Comparison of ENCODE assay signal across 34 cellular contexts in the genomic region with DNA sequence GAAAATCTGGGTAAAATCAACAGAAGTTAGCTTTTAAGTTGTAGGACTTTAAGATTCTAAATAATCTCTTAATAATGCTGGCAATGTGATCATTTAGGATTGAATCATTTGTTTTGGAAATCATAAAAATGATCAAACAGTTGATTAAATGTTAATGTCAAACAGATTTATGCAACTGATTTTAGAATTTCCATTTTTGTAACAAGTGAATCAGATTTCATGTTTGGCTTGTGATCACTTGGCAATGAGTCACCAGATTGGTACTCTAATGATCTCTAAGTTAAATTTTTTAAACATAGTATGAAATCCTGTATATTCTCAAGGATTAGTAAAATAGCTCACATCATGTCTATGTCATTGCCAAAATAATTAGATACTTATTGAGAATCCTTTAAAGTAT. TPM values are rescaled to one million over a fixed set of nuclear protein-coding genes. Genes with fewer than 3 reads are reported as not detected.
DNase-seq lines count a peak whose midpoint lies in the region; ATAC-seq and TF ChIP-seq lines count a peak whose summit lies in the region.
"Had no signal": no experiment of that assay in that cellular context is flagged by ENCODE, and none has a peak within 500 bp of the region (broad histone marks: within the 10 kb centered on the region; RNA-seq: fewer than 3 reads in every experiment).

No MANE protein-coding gene starts in this region.

- peak; percentile 44 for DNase-seq in GM23248
- no peak for DNase-seq in SK-N-SH
- peak; percentile 22 for DNase-seq in fibroblast of gingiva (ENCODE audit: low read depth)
- peak; percentile 16 for DNase-seq in putamen (ENCODE audit: low spot score)
- DNase-seq in T1000 (lab: John Stamatoyannopoulos, UW): no peak
- DNase-seq in stimulated activated effector memory CD8-positive, alpha-beta T cell treated with anti-CD3 and anti-CD28 coated beads, Interleukin-12 subunit alpha, Interleukin-12 subunit beta, amount 100 ng/mL, for 72 hours (ENCODE audit: low spot score in 2 of 2): no peak
- DNase-seq in activated T-cell treated with anti-CD3 and anti-CD28 coated beads, Interleukin-2, amount 50 U/mL, for 24 hours: no peak
- no peak for DNase-seq in activated CD4-positive, alpha-beta T cell treated with anti-CD3 and anti-CD28 coated beads, Interleukin-2, amount 50 U/mL, for 48 hours
- DNase-seq: activated B cell treated with CpG ODN at 0.5 μM for 24 hours; activated CD4-positive, alpha-beta T cell treated with anti-CD3 and anti-CD28 coated beads, Interleukin-2, amount 50 U/mL, for 1 hour; activated naive CD4-positive, alpha-beta T cell treated with anti-CD3 and anti-CD28 coated beads, Interleukin-2, amount 50 U/mL, for 16 hours; amygdala; CD4-positive, CD25-positive, alpha-beta regulatory T cell; central memory CD4-positive, alpha-beta T cell; esophagus squamous epithelium; heart left ventricle; Karpas-422; mesenchymal stem cell; NCI-H1048; NCI-H1694 treated with DMSO at 0.1 percent for 48 hours; NCI-H2171 treated with DMSO at 0.1 percent for 48 hours; NCI-H526; NK-92 treated with Interleukin-12 subunit alpha and Interleukin-12 subunit beta, amount 100 ng/mL, for 24 hours; SIG-M5; stimulated activated naive CD4-positive, alpha-beta T cell treated with Interleukin-2 at 50 U/mL for 16 hours; testis had no signal

- TF ChIP-seq CTCF in SK-N-SH (IDR thresholded peaks at IDR 0.05): no peak

- no peaks in the 10 kb centered on the region for H4K20me1 ChIP-seq in GM23248 (ENCODE audit: insufficient read depth)
- H4K20me1 ChIP-seq in SK-N-SH (ENCODE audit: insufficient read depth): no peaks in the 10 kb centered on the region

- H3K36me3 ChIP-seq in GM23248 (ENCODE audit: low read depth) (no peaks in the 10 kb centered on the region), SK-N-SH (replicated peaks in 1 of 2; ENCODE audit: control insufficient read depth in 1 of 2, insufficient read depth in 2 of 2, low read length in 1 of 2) (peaks cover 0 to 14% of the 10 kb centered on the region in 2 experiments)
- H3K36me3 ChIP-seq: esophagus squamous epithelium had no signal

- CTCF ChIA-PET in SK-N-SH (lab: Yijun Ruan, JAX): interaction anchor here (1.0 to 1.3 kb wide), 3 partner anchors 20 to 240 kb away, joined by 3 to 4 read pairs (median 3); no protein-coding TSS in a partner anchor

- H3K9me3 ChIP-seq in GM23248 (ENCODE audit: low read depth) (no peaks in the 10 kb centered on the region), SK-N-SH (no peaks in the 10 kb centered on the region)
- H3K9me3 ChIP-seq: esophagus squamous epithelium, heart left ventricle, testis had no signal

- H3K4me1 Mint-ChIP-seq in stimulated activated effector memory CD8-positive, alpha-beta T cell treated with anti-CD3 and anti-CD28 coated beads, Interleukin-12 subunit alpha, Interleukin-12 subunit beta, amount 100 ng/mL, for 72 hours: no peaks in the 10 kb centered on the region
- H3K4me1 Mint-ChIP-seq in activated T-cell treated with anti-CD3 and anti-CD28 coated beads, Interleukin-2, amount 50 U/mL, for 24 hours (ENCODE audit: low read depth): no peaks in the 10 kb centered on the region
- H3K4me1 Mint-ChIP-seq: activated B cell treated with CpG ODN at 0.5 μM for 24 hours; CD4-positive, CD25-positive, alpha-beta regulatory T cell; neural progenitor cell had no signal

- H3K27me3 ChIP-seq in GM23248 (replicated peaks; ENCODE audit: insufficient read depth): no peaks in the 10 kb centered on the region
- H3K27me3 ChIP-seq in SK-N-SH (ENCODE audit: insufficient read depth): no peaks in the 10 kb centered on the region
- H3K27me3 ChIP-seq: esophagus squamous epithelium, heart left ventricle, neural progenitor cell, testis had no signal

- H3K4me1 ChIP-seq in GM23248 (ENCODE audit: insufficient read depth) (peaks cover 9% of the 10 kb centered on the region), SK-N-SH (ENCODE audit: control insufficient read depth in 1 of 2, insufficient read depth in 2 of 2, low read depth in 1 of 2, low read length in 1 of 2) (no peaks in the 10 kb centered on the region; a peak in 1 of 4 replicates)
- H3K4me1 ChIP-seq: esophagus squamous epithelium, heart left ventricle, parathyroid adenoma, testis had no signal

- H3F3A ChIP-seq in GM23248 (ENCODE audit: insufficient read depth) (no peaks in the 10 kb centered on the region), SK-N-SH (replicated peaks; ENCODE audit: insufficient read depth) (no peaks in the 10 kb centered on the region)

- ATAC-seq in stimulated activated effector memory CD8-positive, alpha-beta T cell treated with anti-CD3 and anti-CD28 coated beads, Interleukin-12 subunit alpha, Interleukin-12 subunit beta, amount 100 ng/mL, for 72 hours: no peak
- ATAC-seq: GM12878, GM23338, heart left ventricle had no signal

- H3K9ac ChIP-seq in GM23248 (no peak overlapping the region), SK-N-SH (no peak overlapping the region)
- H3K9ac ChIP-seq: neural progenitor cell, parathyroid adenoma had no signal

- no peak overlapping the region for H3K27ac Mint-ChIP-seq in stimulated activated effector memory CD8-positive, alpha-beta T cell treated with anti-CD3 and anti-CD28 coated beads, Interleukin-12 subunit alpha, Interleukin-12 subunit beta, amount 100 ng/mL, for 72 hours
- no peak overlapping the region for H3K27ac Mint-ChIP-seq in activated T-cell treated with anti-CD3 and anti-CD28 coated beads, Interleukin-2, amount 50 U/mL, for 24 hours
- H3K27ac Mint-ChIP-seq: activated B cell treated with CpG ODN at 0.5 μM for 24 hours; activated T-helper 1 cell treated with anti-CD3 and anti-CD28 coated beads, Interleukin-12 subunit alpha, Interleukin-12 subunit beta, Interleukin-2, Interleukin-4 antibody, amounts not matched to agents 30 ng/mL and 10 ng/mL and 1 ng/mL, durations not matched to agents 14 hours and 24 hours and 36 hours; CD4-positive, CD25-positive, alpha-beta regulatory T cell; dendritic cell treated with granulocyte-macrophage colony-stimulating factor and Interleukin-4, amounts not matched to agents 40 ng/mL and 50 ng/mL, for 4 days; GM23338; neural progenitor cell had no signal

- H3K9me3 Mint-ChIP-seq in stimulated activated effector memory CD8-positive, alpha-beta T cell treated with anti-CD3 and anti-CD28 coated beads, Interleukin-12 subunit alpha, Interleukin-12 subunit beta, amount 100 ng/mL, for 72 hours: no peaks in the 10 kb centered on the region
- H3K9me3 Mint-ChIP-seq in activated T-cell treated with anti-CD3 and anti-CD28 coated beads, Interleukin-2, amount 50 U/mL, for 24 hours: no peaks in the 10 kb centered on the region
- H3K9me3 Mint-ChIP-seq: activated B cell treated with CpG ODN at 0.5 μM for 24 hours; activated T-helper 1 cell treated with anti-CD3 and anti-CD28 coated beads, Interleukin-12 subunit alpha, Interleukin-12 subunit beta, Interleukin-2, Interleukin-4 antibody, amounts not matched to agents 30 ng/mL and 10 ng/mL and 1 ng/mL, durations not matched to agents 14 hours and 24 hours and 36 hours; dendritic cell treated with granulocyte-macrophage colony-stimulating factor and Interleukin-4, amounts not matched to agents 40 ng/mL and 50 ng/mL, for 4 days; GM23338; neural progenitor cell had no signal

- POLR2A ChIA-PET in SK-N-SH (lab: Yijun Ruan, JAX): no interaction called here

- peak in 1 of 2 experiments; percentile 79; a peak in 2 of 4 replicates for TF ChIP-seq EP300 in SK-N-SH (IDR thresholded peaks at IDR 0.05; ENCODE audit: borderline replicate concordance in 1 of 2, low read depth in 1 of 2, low read length in 1 of 2)

- H3K4me3 ChIP-seq in GM23248 (no peak overlapping the region), SK-N-SH (ENCODE audit: low read depth in 2 of 2, low read length in 1 of 2) (no peak overlapping the region)
- H3K4me3 ChIP-seq: esophagus squamous epithelium, GM12878, GM23338, heart left ventricle, neural progenitor cell, testis had no signal

- no peak overlapping the region for H3K4me3 Mint-ChIP-seq in stimulated activated effector memory CD8-positive, alpha-beta T cell treated with anti-CD3 and anti-CD28 coated beads, Interleukin-12 subunit alpha, Interleukin-12 subunit beta, amount 100 ng/mL, for 72 hours
- H3K4me3 Mint-ChIP-seq in activated T-cell treated with anti-CD3 and anti-CD28 coated beads, Interleukin-2, amount 50 U/mL, for 24 hours: no peak overlapping the region
- H3K4me3 Mint-ChIP-seq: activated B cell treated with CpG ODN at 0.5 μM for 24 hours; activated T-helper 1 cell treated with anti-CD3 and anti-CD28 coated beads, Interleukin-12 subunit alpha, Interleukin-12 subunit beta, Interleukin-2, Interleukin-4 antibody, amounts not matched to agents 30 ng/mL and 10 ng/mL and 1 ng/mL, durations not matched to agents 14 hours and 24 hours and 36 hours; CD4-positive, CD25-positive, alpha-beta regulatory T cell; dendritic cell treated with granulocyte-macrophage colony-stimulating factor and Interleukin-4, amounts not matched to agents 40 ng/mL and 50 ng/mL, for 4 days; GM23338; neural progenitor cell had no signal

- H3K27ac ChIP-seq in GM23248 (no peak overlapping the region), SK-N-SH (ENCODE audit: low read depth in 2 of 2, low read length in 1 of 2) (no peak overlapping the region)
- H3K27ac ChIP-seq: esophagus squamous epithelium, heart left ventricle, HL-60, neural progenitor cell, parathyroid adenoma, testis had no signal

- H3K4me2 ChIP-seq in GM23248 (ENCODE audit: unreplicated experiment): peak overlapping the region; percentile 9
- H3K4me2 ChIP-seq in SK-N-SH: peak overlapping the region; percentile 13; the same call in 1 of the 2 replicates
- H3K4me2 ChIP-seq: GM23338, neural progenitor cell had no signal

- TF ChIP-seq RAD21 in SK-N-SH (IDR thresholded peaks at IDR 0.05; ENCODE audit: low read length): no peak

- in situ Hi-C loops in GM23248 (cut with MboI): no loop called here

- no peaks in the 10 kb centered on the region for H3K9me2 ChIP-seq in GM23248 (ENCODE audit: insufficient read depth)
- H3K9me2 ChIP-seq in SK-N-SH: no peaks in the 10 kb centered on the region

- H3K36me3 Mint-ChIP-seq in stimulated activated effector memory CD8-positive, alpha-beta T cell treated with anti-CD3 and anti-CD28 coated beads, Interleukin-12 subunit alpha, Interleukin-12 subunit beta, amount 100 ng/mL, for 72 hours: no peaks in the 10 kb centered on the region
- no peaks in the 10 kb centered on the region for H3K36me3 Mint-ChIP-seq in activated T-cell treated with anti-CD3 and anti-CD28 coated beads, Interleukin-2, amount 50 U/mL, for 24 hours (ENCODE audit: low read depth)
- H3K36me3 Mint-ChIP-seq: CD4-positive, CD25-positive, alpha-beta regulatory T cell had no signal

- H2AFZ ChIP-seq in GM23248 (no peak overlapping the region), SK-N-SH (ENCODE audit: low read depth) (no peak overlapping the region)
- H2AFZ ChIP-seq: GM23338, neural progenitor cell, parathyroid adenoma had no signal

- H3K79me2 ChIP-seq in GM23248 (ENCODE audit: insufficient read depth) (no peaks in the 10 kb centered on the region), SK-N-SH (ENCODE audit: insufficient read depth) (no peaks in the 10 kb centered on the region)
- H3K79me2 ChIP-seq: parathyroid adenoma had no signal

- H3K27me3 Mint-ChIP-seq in activated T-cell treated with anti-CD3 and anti-CD28 coated beads, Interleukin-2, amount 50 U/mL, for 24 hours: no peaks in the 10 kb centered on the region
- H3K27me3 Mint-ChIP-seq: activated B cell treated with CpG ODN at 0.5 μM for 24 hours; CD4-positive, CD25-positive, alpha-beta regulatory T cell; dendritic cell treated with granulocyte-macrophage colony-stimulating factor and Interleukin-4, amounts not matched to agents 40 ng/mL and 50 ng/mL, for 4 days had no signal

RNA-seq across cellular contexts. Expression of a gene that starts 50.1 kb away (rescaled TPM):
- not detected in 2 replicates for total RNA-seq in GM23248 (2014; rRNA removed; shearing (Covaris generic))
- not detected in 2 replicates for polyA plus RNA-seq in GM23248 (2016; fragmentation: Nextera tagmentation; extraction: Ambion mirVana)
- 0.59 and 1.3 TPM in 2 replicates for polyA plus RNA-seq in SK-N-SH (2012; rRNA removed)
- 0.50 and 0.73 TPM in 2 replicates for polyA plus RNA-seq in SK-N-SH (2012; cell fraction: cytosol; rRNA removed)
- polyA plus RNA-seq in SK-N-SH (2012; cell fraction: nucleus; rRNA removed): 1.7 and 1.9 TPM in 2 replicates
- total RNA-seq: activated B cell treated with CpG ODN at 0.5 μM for 24 hours; activated T-helper 1 cell treated with anti-CD3 and anti-CD28 coated beads, Interleukin-12 subunit alpha, Interleukin-12 subunit beta, Interleukin-2, Interleukin-4 antibody, amounts not matched to agents 30 ng/mL and 10 ng/mL and 1 ng/mL, durations not matched to agents 14 hours and 24 hours and 36 hours; CD4-positive, CD25-positive, alpha-beta regulatory T cell; Daoy; GM12878 had no signal
- polyA plus RNA-seq: CD4-positive, CD25-positive, alpha-beta regulatory T cell; GM12878 had no signal

Comparison
In these comparisons a context has a peak if more than half of its experiments do, and no peak if none do; other contexts are left out.
1. DNase-seq: peak in GM23248 (single experiment), fibroblast of gingiva (single experiment) and putamen (single experiment); none in SK-N-SH (single experiment), T1000 (single experiment), stimulated activated effector memory CD8-positive, alpha-beta T cell treated with anti-CD3 and anti-CD28 coated beads, Interleukin-12 subunit alpha, Interleukin-12 subunit beta, amount 100 ng/mL, for 72 hours (0 of 2), activated T-cell treated with anti-CD3 and anti-CD28 coated beads, Interleukin-2, amount 50 U/mL, for 24 hours (single experiment) and activated CD4-positive, alpha-beta T cell treated with anti-CD3 and anti-CD28 coated beads, Interleukin-2, amount 50 U/mL, for 48 hours (0 of 2).